Comparison of ENCODE assay signal across 1 cellular context in genomic region chr5:51382759-51383493, GRCh38.
TF ChIP-seq lines count a peak whose summit lies in the region.

Gene ISL1, plus strand, starts transcription at chr5:51383448. Its CDS starts 224 bp downstream, at chr5:51383672.

TF ChIP-seq in HEK293, 187 proteins besides CTCF, POLR2A, EP300 and RAD21 (continued from another document and continues in another):
- TF ChIP-seq ZBTB17 (tag by site-specific recombination; IDR thresholded peaks at IDR 0.05), result peak; percentile 83
- no peak for TF ChIP-seq ZNF423 (tag by site-specific recombination; IDR thresholded peaks at IDR 0.05)
- peak; percentile 79 for TF ChIP-seq ZBTB48 (tag by site-specific recombination; IDR thresholded peaks at IDR 0.05)
- TF ChIP-seq ZNF707 (tag by site-specific recombination; IDR thresholded peaks at IDR 0.05), result no peak
- no peak for TF ChIP-seq ZNF76 (tag by site-specific recombination; IDR thresholded peaks at IDR 0.05; ENCODE audit: borderline replicate concordance, low read depth)
- TF ChIP-seq ZNF449 (tag by site-specific recombination; IDR thresholded peaks at IDR 0.05), result no peak
- no peak for TF ChIP-seq ZNF510 (tag by site-specific recombination; IDR thresholded peaks at IDR 0.05; ENCODE audit: insufficient replicate concordance)
- no peak for TF ChIP-seq ZNF280D (tag by site-specific recombination; IDR thresholded peaks at IDR 0.05)
- no peak for TF ChIP-seq KLF16 (tag by site-specific recombination; IDR thresholded peaks at IDR 0.05)
- TF ChIP-seq KLF8 (tag by site-specific recombination; IDR thresholded peaks at IDR 0.05), result no peak
- no peak for TF ChIP-seq ZNF155 (tag by site-specific recombination; IDR thresholded peaks at IDR 0.05)
- TF ChIP-seq ZNF24 (tag by site-specific recombination; IDR thresholded peaks at IDR 0.05), result no peak
- no peak for TF ChIP-seq ZNF311 (tag by site-specific recombination; IDR thresholded peaks at IDR 0.05; ENCODE audit: borderline replicate concordance)
- no peak for TF ChIP-seq ZNF626 (tag by site-specific recombination; IDR thresholded peaks at IDR 0.05)
- no peak for TF ChIP-seq ZNF639 (tag by site-specific recombination; IDR thresholded peaks at IDR 0.05)
- no peak for TF ChIP-seq ZNF26 (tag by site-specific recombination; IDR thresholded peaks at IDR 0.05)
- no peak for TF ChIP-seq ZNF266 (tag by site-specific recombination; IDR thresholded peaks at IDR 0.05; ENCODE audit: low read depth)
- TF ChIP-seq ZNF768 (tag by site-specific recombination; IDR thresholded peaks at IDR 0.05), result no peak
- peak; percentile 53 for TF ChIP-seq SP2 (tag by site-specific recombination; IDR thresholded peaks at IDR 0.05)
- TF ChIP-seq ZNF223 (tag by site-specific recombination; IDR thresholded peaks at IDR 0.05), result no peak
- TF ChIP-seq ZNF248 (tag by site-specific recombination; IDR thresholded peaks at IDR 0.05), result no peak
- no peak for TF ChIP-seq ZNF2 (tag by site-specific recombination; IDR thresholded peaks at IDR 0.05)
- no peak for TF ChIP-seq AEBP2 (tag by site-specific recombination; IDR thresholded peaks at IDR 0.05; ENCODE audit: borderline replicate concordance)
- no peak for TF ChIP-seq INSM2 (tag by site-specific recombination; IDR thresholded peaks at IDR 0.05)
- TF ChIP-seq ATF2 (tag by site-specific recombination; IDR thresholded peaks at IDR 0.05; ENCODE audit: low read depth), result no peak
- peak; percentile 78 for TF ChIP-seq ZBTB26 (tag by site-specific recombination; optimal IDR thresholded peaks at IDR 0.05)
- peak; percentile 47; the same call in 1 of the 2 replicates for TF ChIP-seq GLIS2 (tag by site-specific recombination; IDR thresholded peaks at IDR 0.05)
- TF ChIP-seq ZSCAN16 (tag by site-specific recombination; IDR thresholded peaks at IDR 0.05), result no peak
- TF ChIP-seq ZNF202 (tag by site-specific recombination; IDR thresholded peaks at IDR 0.05; ENCODE audit: borderline replicate concordance), result no peak
- no peak for TF ChIP-seq ZNF324 (tag by site-specific recombination; IDR thresholded peaks at IDR 0.05)
- TF ChIP-seq KLF9 (tag by site-specific recombination; IDR thresholded peaks at IDR 0.05; ENCODE audit: low read depth), result no peak
- TF ChIP-seq ZNF169 (tag by site-specific recombination; IDR thresholded peaks at IDR 0.05), result no peak
- no peak for TF ChIP-seq ZEB2 (tag by site-specific recombination; IDR thresholded peaks at IDR 0.05)
- no peak for TF ChIP-seq ZNF624 (tag by site-specific recombination; IDR thresholded peaks at IDR 0.05)
- TF ChIP-seq OVOL3 (tag by site-specific recombination; IDR thresholded peaks at IDR 0.05), result no peak
- no peak for TF ChIP-seq SP7 (tag by site-specific recombination; IDR thresholded peaks at IDR 0.05)
- no peak for TF ChIP-seq ZNF777 (tag by site-specific recombination; IDR thresholded peaks at IDR 0.05; ENCODE audit: borderline replicate concordance)
- TF ChIP-seq ZNF362 (tag by site-specific recombination; IDR thresholded peaks at IDR 0.05), result no peak
- no peak for TF ChIP-seq ZNF530 (tag by site-specific recombination; IDR thresholded peaks at IDR 0.05; ENCODE audit: low read depth)
- TF ChIP-seq KLF10 (tag by site-specific recombination; IDR thresholded peaks at IDR 0.05), result no peak
- TF ChIP-seq SCRT1 (tag by site-specific recombination; IDR thresholded peaks at IDR 0.05; ENCODE audit: borderline replicate concordance), result no peak
- TF ChIP-seq ZNF658 (tag by site-specific recombination; IDR thresholded peaks at IDR 0.05), result no peak
- TF ChIP-seq ZNF138 (tag by site-specific recombination; IDR thresholded peaks at IDR 0.05; ENCODE audit: borderline replicate concordance), result no peak
- TF ChIP-seq ZNF610 (tag by site-specific recombination; IDR thresholded peaks at IDR 0.05; ENCODE audit: borderline replicate concordance), result no peak
- TF ChIP-seq ZNF398 (tag by site-specific recombination; IDR thresholded peaks at IDR 0.05), result 0 out of 2 replicates have a peak, but pooled peaks have one; percentile 8
- no peak for TF ChIP-seq EGR2 (tag by site-specific recombination; IDR thresholded peaks at IDR 0.05; ENCODE audit: low read depth)
- peak; percentile 23; the same call in 1 of the 2 replicates for TF ChIP-seq ZBTB20 (tag by site-specific recombination; IDR thresholded peaks at IDR 0.05)
- TF ChIP-seq ZNF660 (tag by site-specific recombination; IDR thresholded peaks at IDR 0.05), result no peak
- TF ChIP-seq ZNF140 (tag by site-specific recombination; IDR thresholded peaks at IDR 0.05), result no peak
- TF ChIP-seq ZNF274 (IDR thresholded peaks at IDR 0.05; ENCODE audit: low read length), result no peak
- no peak for TF ChIP-seq ZNF274 (tag by site-specific recombination; IDR thresholded peaks at IDR 0.05; ENCODE audit: borderline replicate concordance)
- TF ChIP-seq ZNF791 (tag by site-specific recombination; IDR thresholded peaks at IDR 0.05), result no peak
- TF ChIP-seq ZIC2 (tag by site-specific recombination; IDR thresholded peaks at IDR 0.05), result peak; percentile 59; the same call in 1 of the 2 replicates
- TF ChIP-seq ZNF571 (tag by site-specific recombination; IDR thresholded peaks at IDR 0.05), result no peak
- TF ChIP-seq ZNF701 (tag by site-specific recombination; IDR thresholded peaks at IDR 0.05), result no peak
